ENCODE assay signal across 18 cellular contexts in genomic region chr20:63533871-63534393, GRCh38. TPM values are rescaled to one million over a fixed set of nuclear protein-coding genes. Genes with fewer than 3 reads are reported as not detected.
A peak's percentile ranks its signal among the peaks of the same experiment; 100 is the strongest.
DNase-seq lines count a peak whose midpoint lies in the region; ATAC-seq and TF ChIP-seq lines count a peak whose summit lies in the region.
"Had no signal": no experiment of that assay in that cellular context is flagged by ENCODE, and none has a peak within 500 bp of the region (broad histone marks: within the 10 kb centered on the region; RNA-seq: fewer than 3 reads in every experiment).

No MANE protein-coding gene starts in this region.

- H3K36me3 ChIP-seq in esophagus (ENCODE audit: control insufficient read depth in 2 of 2, insufficient read depth in 2 of 2, low read length in 1 of 2), result peaks cover 0 to 21% of the 10 kb centered on the region in 2 donors
- no peaks in the 10 kb centered on the region for H3K36me3 ChIP-seq in prostate gland
- H3K36me3 ChIP-seq: HAP-1 had no signal

- H3K9me3 ChIP-seq in esophagus (ENCODE audit: control insufficient read depth in 2 of 2, insufficient read depth in 1 of 2, low read depth in 1 of 2, low read length in 1 of 2) (peaks cover 0 to 2% of the 10 kb centered on the region in 2 donors), prostate gland (no peaks in the 10 kb centered on the region)
- H3K9me3 ChIP-seq: HAP-1 had no signal

- H3K4me3 ChIP-seq in esophagus (ENCODE audit: low read depth in 1 of 2, low read length in 2 of 2) (peak overlapping the region; percentile 13 to 47), prostate gland (no peak overlapping the region)
- H3K4me3 ChIP-seq: coronary artery, HAP-1 had no signal

- H3K27me3 Mint-ChIP-seq in CD14-positive monocyte (ENCODE audit: low read depth in 3 of 3), result peaks cover 4 to 14% (median 5%) of the 10 kb centered on the region in 3 donors
- H3K27me3 Mint-ChIP-seq: activated T-cell treated with anti-CD3 and anti-CD28 coated beads, Interleukin-2, amount 50 U/mL, for 24 hours; stimulated activated naive CD8-positive, alpha-beta T cell treated with anti-CD3 and anti-CD28 coated beads, Interleukin-15, amount 100 ng/mL, for 72 hours had no signal

- peaks cover 0 to 2% of the 10 kb centered on the region in 2 donors for H3K36me3 Mint-ChIP-seq in CD14-positive monocyte

- H3K4me1 ChIP-seq in esophagus (ENCODE audit: control insufficient read depth in 2 of 2, insufficient read depth in 2 of 2, low read length in 1 of 2), result peaks cover 0 to 37% of the 10 kb centered on the region in 2 donors
- H3K4me1 ChIP-seq in prostate gland (replicated peaks), result peaks cover 5% of the 10 kb centered on the region
- H3K4me1 ChIP-seq: HAP-1 had no signal

- peak; percentile 47 for DNase-seq in CD14-positive monocyte (ENCODE audit: low spot score)
- DNase-seq in prostate gland (ENCODE audit: low spot score), result peak; percentile 52
- DNase-seq in DMS153 (lab: John Stamatoyannopoulos, UW), result no peak
- DNase-seq in SKM-1 treated with dmso at 0.1 percent for 144 hours (lab: John Stamatoyannopoulos, UW; ENCODE audit: unreplicated experiment), result no peak
- DNase-seq: activated T-cell treated with anti-CD3 and anti-CD28 coated beads, Interleukin-2, amount 50 U/mL, for 24 hours; amniotic stem cell; DMS79; NCI-H1694 treated with DMSO at 0.1 percent for 48 hours; NCI-H524; stimulated activated naive CD8-positive, alpha-beta T cell treated with anti-CD3 and anti-CD28 coated beads, Interleukin-15, amount 100 ng/mL, for 72 hours had no signal

- ATAC-seq in HG02571 (IDR thresholded peaks at IDR 0.05; ENCODE audit: unreplicated experiment), result no peak
- ATAC-seq in HG03159 (IDR thresholded peaks at IDR 0.05; ENCODE audit: unreplicated experiment), result no peak
- ATAC-seq: stimulated activated naive CD8-positive, alpha-beta T cell treated with anti-CD3 and anti-CD28 coated beads, Interleukin-15, amount 100 ng/mL, for 72 hours had no signal

- no peak overlapping the region for H3K4me3 Mint-ChIP-seq in CD14-positive monocyte
- H3K4me3 Mint-ChIP-seq: activated T-cell treated with anti-CD3 and anti-CD28 coated beads, Interleukin-2, amount 50 U/mL, for 24 hours; stimulated activated naive CD8-positive, alpha-beta T cell treated with anti-CD3 and anti-CD28 coated beads, Interleukin-15, amount 100 ng/mL, for 72 hours; T-helper 1 cell treated with Interleukin-12 subunit alpha and Interleukin-12 subunit beta and Interleukin-4 antibody, amounts not matched to agents 30 μg/mL and 1 μg/mL, for 36 hours had no signal

- TF ChIP-seq POLR2A in prostate gland (IDR thresholded peaks at IDR 0.05), result peak; percentile 60

- no peak overlapping the region for H3K27ac Mint-ChIP-seq in CD14-positive monocyte
- H3K27ac Mint-ChIP-seq: activated T-cell treated with anti-CD3 and anti-CD28 coated beads, Interleukin-2, amount 50 U/mL, for 24 hours; stimulated activated naive CD8-positive, alpha-beta T cell treated with anti-CD3 and anti-CD28 coated beads, Interleukin-15, amount 100 ng/mL, for 72 hours; T-helper 1 cell treated with Interleukin-12 subunit alpha and Interleukin-12 subunit beta and Interleukin-4 antibody, amounts not matched to agents 30 μg/mL and 1 μg/mL, for 36 hours had no signal

- no peak for TF ChIP-seq EP300 in Ishikawa (IDR thresholded peaks at IDR 0.05; ENCODE audit: borderline replicate concordance)

- peaks cover 16% of the 10 kb centered on the region for H3K4me1 Mint-ChIP-seq in CD14-positive monocyte

- H3K27ac ChIP-seq in esophagus (ENCODE audit: low read depth in 2 of 2, low read length in 1 of 2) (peak overlapping the region; percentile 94 to 95), prostate gland (no peak overlapping the region)
- H3K27ac ChIP-seq: coronary artery had no signal

- peaks cover 0 to 3% (median 0%) of the 10 kb centered on the region in 7 donors for H3K9me3 Mint-ChIP-seq in CD14-positive monocyte
- H3K9me3 Mint-ChIP-seq: activated T-cell treated with anti-CD3 and anti-CD28 coated beads, Interleukin-2, amount 50 U/mL, for 24 hours; stimulated activated naive CD8-positive, alpha-beta T cell treated with anti-CD3 and anti-CD28 coated beads, Interleukin-15, amount 100 ng/mL, for 72 hours; T-helper 1 cell treated with Interleukin-12 subunit alpha and Interleukin-12 subunit beta and Interleukin-4 antibody, amounts not matched to agents 30 μg/mL and 1 μg/mL, for 36 hours had no signal

- intact Hi-C loops in CD14-positive monocyte (cut with micrococcal nuclease) (loop anchor here in 1 of 2 donors (10.0 kb wide), 1 partner anchor 331 kb away; the partner anchor contains the start of genes ABHD16B and TPD52L2), prostate gland (cut with DNase I) (loop anchor here (10.0 kb wide), 1 partner anchor 331 kb away; the partner anchor contains the start of genes ABHD16B and TPD52L2)

- H3K27me3 ChIP-seq in esophagus (ENCODE audit: control insufficient read depth in 1 of 2, insufficient read depth in 2 of 2, low read length in 2 of 2) (no peaks in the 10 kb centered on the region), prostate gland (replicated peaks; ENCODE audit: insufficient read depth) (no peaks in the 10 kb centered on the region)

- TF ChIP-seq RAD21 in Ishikawa (IDR thresholded peaks at IDR 0.05; ENCODE audit: low read depth), result no peak

- no peak for TF ChIP-seq CTCF in CD14-positive monocyte (IDR thresholded peaks at IDR 0.05)
- TF ChIP-seq CTCF in prostate gland (IDR thresholded peaks at IDR 0.05), result peak in 1 of 4 experiments; percentile 18

- 43 to 44% methylated on average over 24 to 28 of the region's 28 CpGs for WGBS in esophagus, 2 donors
- 33% methylated on average over 16 of the region's 28 CpGs for WGBS in prostate gland

TF ChIP-seq in Ishikawa, 13 proteins besides CTCF, POLR2A, EP300 and RAD21:
- TF ChIP-seq REST (IDR thresholded peaks at IDR 0.05; ENCODE audit: low read depth) (no peak), YY1 (IDR thresholded peaks at IDR 0.05; ENCODE audit: low read depth) (no peak), MAX (IDR thresholded peaks at IDR 0.05) (peak; percentile 29; the same call in 1 of the 2 replicates), NFIC (IDR thresholded peaks at IDR 0.05) (no peak), TEAD4 (IDR thresholded peaks at IDR 0.05) (no peak), EGR1 (IDR thresholded peaks at IDR 0.05) (no peak), USF1 (IDR thresholded peaks at IDR 0.05) (peak; percentile 28; the same call in 1 of the 2 replicates), TCF12 (IDR thresholded peaks at IDR 0.05; ENCODE audit: low read depth) (no peak), CEBPB (IDR thresholded peaks at IDR 0.05) (no peak), ZBTB7A (IDR thresholded peaks at IDR 0.05; ENCODE audit: low read depth) (peak; percentile 71; the same call in 1 of the 2 replicates), TAF1 (IDR thresholded peaks at IDR 0.05; ENCODE audit: low read depth) (no peak), FOXM1 (IDR thresholded peaks at IDR 0.05; ENCODE audit: borderline replicate concordance, low read depth) (no peak), CREB1 (IDR thresholded peaks at IDR 0.05; ENCODE audit: low read depth) (no peak)

RNA-seq across cellular contexts. Expression of gene PTK6, which starts 3.2 kb away (rescaled TPM):
- polyA plus RNA-seq in CD14-positive monocyte, result 1 to 10 TPM in 1 of 2 donors, under 1 TPM in 1; 0.66 to 1.5 TPM
- 10 to 100 TPM; 80.1 to 81.6 TPM for polyA plus RNA-seq in esophagus
- 1 to 10 TPM in 1 of 2 donors, under 1 TPM in 1; 0.77 to 1.1 TPM for total RNA-seq in prostate gland

RNA-seq across cellular contexts. Expression of gene PPDPF, which starts 13.4 kb away (rescaled TPM):
- 10 to 100 TPM; 13.4 to 26.1 TPM for polyA plus RNA-seq in CD14-positive monocyte
- polyA plus RNA-seq in esophagus, result 1,000 to 10,000 TPM in 1 of 2 donors, 100 to 1,000 TPM in 1; 615 to 1,105 TPM
- total RNA-seq in prostate gland, result 100 to 1,000 TPM; 602 to 609 TPM

RNA-seq across cellular contexts. Expression of gene SRMS, which starts 13.6 kb away (rescaled TPM):
- not detected for polyA plus RNA-seq in CD14-positive monocyte
- polyA plus RNA-seq in esophagus, result under 1 TPM in 1 of 2 donors, not detected in 1; 0.04 TPM
- 1 to 10 TPM in 1 of 2 donors, under 1 TPM in 1; 0.34 to 1.6 TPM for total RNA-seq in prostate gland
- polyA plus RNA-seq: BJ had no signal

RNA-seq across cellular contexts. Expression of gene FNDC11, which starts 20.0 kb away (rescaled TPM):
- polyA plus RNA-seq in CD14-positive monocyte (not detected), esophagus (under 1 TPM; 0.07 to 0.26 TPM)
- total RNA-seq in prostate gland, result 10 to 100 TPM in 1 of 2 donors, 1 to 10 TPM in 1; 1.8 to 12.1 TPM

RNA-seq across cellular contexts. Expression of gene EEF1A2, which starts 35.0 kb away (rescaled TPM):
- polyA plus RNA-seq in CD14-positive monocyte, result not detected
- 1 to 10 TPM in 1 of 2 donors, under 1 TPM in 1; 0.86 to 7.3 TPM for polyA plus RNA-seq in esophagus
- 10 to 100 TPM; 13.4 to 20.9 TPM for total RNA-seq in prostate gland

Comparison
In these comparisons a context has a peak if more than half of its experiments do, and no peak if none do; other contexts are left out.
1. DNase-seq: peak in CD14-positive monocyte (single experiment) and prostate gland (single experiment); none in DMS153 (single experiment) and SKM-1 treated with dmso at 0.1 percent for 144 hours (single experiment).
2. H3K27ac ChIP-seq: peak in esophagus (2 of 2); none in prostate gland (0 of 2).
3. H3K4me3 ChIP-seq: peak in esophagus (2 of 2); none in prostate gland (0 of 2).
4. RNA of gene PTK6, which starts 3.2 kb away (polyA plus RNA-seq): 80.1 to 81.6 TPM in esophagus; 0.66 to 1.5 TPM in CD14-positive monocyte; every median in the first group is over 10 times any median in the second.
5. RNA of gene PPDPF, which starts 13.4 kb away (polyA plus RNA-seq): 615 to 1,105 TPM in esophagus; 13.4 to 26.1 TPM in CD14-positive monocyte; every median in the first group is over 10 times any median in the second.